Comparison of ENCODE assay signal across 20 cellular contexts in genomic region chr11:26073646-26074045, GRCh38.
DNase-seq lines count a peak whose midpoint lies in the region; ATAC-seq and TF ChIP-seq lines count a peak whose summit lies in the region.
"Had no signal": no experiment of that assay in that cellular context is flagged by ENCODE, and none has a peak within 500 bp of the region (broad histone marks: within the 10 kb centered on the region; RNA-seq: fewer than 3 reads in every experiment).

No MANE protein-coding gene starts in this region.

- intact Hi-C loops in CD4-positive, alpha-beta memory T cell (cut with micrococcal nuclease) = no loop called here

- CTCF ChIA-PET in CD4-positive, alpha-beta memory T cell (lab: Charles Lee; ENCODE audit: partially characterized antibody) = no interaction called here

- peaks cover 32% of the 10 kb centered on the region for H3K4me1 ChIP-seq in Karpas-422 (ENCODE audit: low read length)
- no peaks in the 10 kb centered on the region for H3K4me1 ChIP-seq in CD4-positive, alpha-beta memory T cell (ENCODE audit: insufficient read depth, low read length)

- H3K27me3 Mint-ChIP-seq in CD4-positive, alpha-beta memory T cell = no peaks in the 10 kb centered on the region
- H3K27me3 Mint-ChIP-seq: B cell; CD8-positive, alpha-beta memory T cell; T-cell had no signal

- POLR2A ChIA-PET in CD4-positive, alpha-beta memory T cell (lab: Charles Lee; ENCODE audit: partially characterized antibody) = no interaction called here

- H3K36me3 ChIP-seq in Karpas-422 (ENCODE audit: insufficient read depth, low read length) (0 out of 2 replicates have a peak, but pooled peaks cover 7% of the 10 kb centered on the region), neural cell (ENCODE audit: insufficient read depth, low read length) (no peaks in the 10 kb centered on the region)
- H3K36me3 ChIP-seq in CD4-positive, alpha-beta memory T cell (ENCODE audit: insufficient read depth, low read length) = no peaks in the 10 kb centered on the region

- H4K20me1 ChIP-seq in Karpas-422 (ENCODE audit: insufficient read depth, low read depth, low read length) (no peaks in the 10 kb centered on the region), neural cell (ENCODE audit: insufficient read depth) (no peaks in the 10 kb centered on the region)

- H3K27ac Mint-ChIP-seq in CD4-positive, alpha-beta memory T cell = no peak overlapping the region
- H3K27ac Mint-ChIP-seq: B cell; CD8-positive, alpha-beta memory T cell; T-cell had no signal

- H2AFZ ChIP-seq in Karpas-422 (ENCODE audit: low read length) (no peak overlapping the region), neural cell (ENCODE audit: low read depth, low read length) (no peak overlapping the region)

- ATAC-seq in GM21515 (IDR thresholded peaks at IDR 0.05; ENCODE audit: unreplicated experiment) = no peak
- ATAC-seq: T-cell had no signal

- H3K79me2 ChIP-seq in Karpas-422 (ENCODE audit: low read length) = peaks cover 13% of the 10 kb centered on the region
- no peaks in the 10 kb centered on the region for H3K79me2 ChIP-seq in neural cell (replicated peaks; ENCODE audit: insufficient read depth, low read length)

- no peak overlapping the region for H3K9ac ChIP-seq in Karpas-422 (ENCODE audit: low read length)
- H3K9ac ChIP-seq in neural cell (ENCODE audit: low read length) = no peak overlapping the region

- H3K9me3 ChIP-seq in Karpas-422 (ENCODE audit: low read length) (no peaks in the 10 kb centered on the region), neural cell (ENCODE audit: low read length) (no peaks in the 10 kb centered on the region)
- peaks cover 0 to 5% of the 10 kb centered on the region in 2 donors for H3K9me3 ChIP-seq in CD4-positive, alpha-beta memory T cell (ENCODE audit: control insufficient read depth in 1 of 2, low read length in 2 of 2)

- no peaks in the 10 kb centered on the region for H3K9me2 ChIP-seq in Karpas-422 (replicated peaks; ENCODE audit: insufficient read depth, low read length)
- no peaks in the 10 kb centered on the region for H3K9me2 ChIP-seq in neural cell (ENCODE audit: insufficient read depth, low read length)

- H3K4me2 ChIP-seq in Karpas-422 (ENCODE audit: low read depth, low read length, poor library complexity, severe bottlenecking) (no peak overlapping the region), neural cell (ENCODE audit: low read length) (no peak overlapping the region)

- no peak for TF ChIP-seq CTCF in neural cell (IDR thresholded peaks at IDR 0.05; ENCODE audit: poor library complexity, severe bottlenecking)

- H3K4me3 ChIP-seq in Karpas-422 (ENCODE audit: low read length) = no peak overlapping the region
- no peak overlapping the region for H3K4me3 ChIP-seq in neural cell (ENCODE audit: low read length)
- H3K4me3 ChIP-seq in CD4-positive, alpha-beta memory T cell (ENCODE audit: low read length in 2 of 2) = no peak overlapping the region

- H3K27me3 ChIP-seq in Karpas-422 (ENCODE audit: low read length) = no peaks in the 10 kb centered on the region
- H3K27me3 ChIP-seq in neural cell (ENCODE audit: insufficient read depth, low read depth, low read length) = no peaks in the 10 kb centered on the region
- H3K27me3 ChIP-seq in CD4-positive, alpha-beta memory T cell (ENCODE audit: insufficient read depth, low read length) = no peaks in the 10 kb centered on the region

- DNase-seq in Karpas-422 (no peak), NCI-H82 (lab: John Stamatoyannopoulos, UW) (peak; percentile 88), cerebellar cortex (ENCODE audit: low spot score) (peak; percentile 89), NCI-H1694 (lab: John Stamatoyannopoulos, UW) (no peak), NCI-H187 treated with DMSO at 0.1 percent for 48 hours (lab: John Stamatoyannopoulos, UW) (no peak)
- no peak for DNase-seq in CD4-positive, alpha-beta memory T cell
- DNase-seq: CD8-positive, alpha-beta memory T cell; DMS53; NCI-H1092 treated with DMSO at 0.1 percent for 48 hours; NCI-H1436; NCI-H1930; NCI-H2107; NCI-H446 treated with DMSO at 0.1 percent for 48 hours; Right ventricle myocardium superior; RPMI8226; T-cell had no signal

- H3K4me3 Mint-ChIP-seq in CD4-positive, alpha-beta memory T cell = no peak overlapping the region
- H3K4me3 Mint-ChIP-seq: B cell; CD8-positive, alpha-beta memory T cell; T-cell had no signal

- TF ChIP-seq EP300 in neural cell (conservative IDR thresholded peaks at IDR 0.05; ENCODE audit: poor library complexity, severe bottlenecking) = no peak

- no peak for TF ChIP-seq RAD21 in neural cell (conservative IDR thresholded peaks at IDR 0.05)

- H3K27ac ChIP-seq in Karpas-422 (ENCODE audit: low read length) (peak overlapping the region; percentile 42; the same call in 1 of the 2 replicates), neural cell (ENCODE audit: low read length) (peak overlapping the region; percentile 78)
- no peak overlapping the region for H3K27ac ChIP-seq in CD4-positive, alpha-beta memory T cell (ENCODE audit: low read depth, low read length)
- H3K27ac ChIP-seq: C4-2B had no signal

- no peaks in the 10 kb centered on the region for H3K36me3 Mint-ChIP-seq in CD4-positive, alpha-beta memory T cell
- H3K36me3 Mint-ChIP-seq: CD8-positive, alpha-beta memory T cell; T-cell had no signal

- H3F3A ChIP-seq in neural cell (ENCODE audit: insufficient read depth, low read length, poor library complexity, severe bottlenecking) = no peaks in the 10 kb centered on the region

- H3K9me3 Mint-ChIP-seq in CD4-positive, alpha-beta memory T cell = peaks cover 0 to 15% (median 4%) of the 10 kb centered on the region in 8 donors

- H3K4me1 Mint-ChIP-seq in CD4-positive, alpha-beta memory T cell = no peaks in the 10 kb centered on the region
- H3K4me1 Mint-ChIP-seq: B cell; CD8-positive, alpha-beta memory T cell; T-cell had no signal

TF ChIP-seq in neural cell, 6 proteins besides CTCF, POLR2A, EP300 and RAD21:
- TF ChIP-seq EZH2 (IDR thresholded peaks at IDR 0.05; ENCODE audit: borderline replicate concordance, insufficient read depth, low read length, poor library complexity, severe bottlenecking) = no peak
- TF ChIP-seq REST (IDR thresholded peaks at IDR 0.05; ENCODE audit: borderline replicate concordance) = no peak
- no peak for TF ChIP-seq POLR2AphosphoS5 (IDR thresholded peaks at IDR 0.05)
- no peak for TF ChIP-seq MXI1 (conservative IDR thresholded peaks at IDR 0.05; ENCODE audit: poor library complexity, severe bottlenecking)

Comparison
In these comparisons a context has a peak if more than half of its experiments do, and no peak if none do; other contexts are left out.
1. DNase-seq: peak in NCI-H82 (single experiment) and cerebellar cortex (single experiment); none in Karpas-422 (single experiment), CD4-positive, alpha-beta memory T cell (0 of 5), NCI-H1694 (single experiment) and NCI-H187 treated with DMSO at 0.1 percent for 48 hours (single experiment).